ENCODE assay signal across 13 cellular contexts in the genomic region with DNA sequence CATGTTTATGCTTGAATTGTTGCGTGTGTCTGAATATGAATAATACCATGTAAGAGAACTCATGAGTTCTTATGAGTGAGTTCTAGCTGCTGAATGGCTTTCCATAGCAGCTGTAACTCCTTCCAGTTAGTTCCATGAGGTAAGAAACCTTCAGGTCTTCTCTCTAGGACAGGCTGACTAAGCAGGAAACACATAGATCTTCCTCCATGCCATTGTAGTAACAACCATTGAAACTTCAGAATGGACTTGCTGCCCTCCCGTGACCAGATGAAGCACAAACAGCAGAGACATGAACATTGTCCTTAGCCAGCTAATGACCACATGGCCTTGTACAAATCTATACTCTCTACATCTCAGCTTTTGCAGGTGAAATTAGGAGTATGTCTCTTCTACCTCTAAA.
DNase-seq lines count a peak whose midpoint lies in the region; ATAC-seq and TF ChIP-seq lines count a peak whose summit lies in the region.
"Had no signal": no experiment of that assay in that cellular context is flagged by ENCODE, and none has a peak within 500 bp of the region (broad histone marks: within the 10 kb centered on the region; RNA-seq: fewer than 3 reads in every experiment).

No MANE protein-coding gene starts in this region.

- H3K4me3 ChIP-seq in hepatocyte (no peak overlapping the region), aorta (ENCODE audit: low read length in 2 of 2) (no peak overlapping the region)

- H3K36me3 Mint-ChIP-seq in WTC11 (0 out of 2 replicates have a peak, but pooled peaks cover 3% of the 10 kb centered on the region), T-helper 17 cell (ENCODE audit: low read depth) (no peaks in the 10 kb centered on the region)
- H3K36me3 Mint-ChIP-seq in activated CD8-positive, alpha-beta T cell treated with anti-CD3 and anti-CD28 coated beads for 36 hours (ENCODE audit: low read depth) = no peaks in the 10 kb centered on the region
- H3K36me3 Mint-ChIP-seq: CD8-positive, alpha-beta memory T cell; memory B cell had no signal

- no peaks in the 10 kb centered on the region for H3K9me2 ChIP-seq in hepatocyte (replicated peaks; ENCODE audit: insufficient read depth)

- H3K27me3 Mint-ChIP-seq in WTC11 (ENCODE audit: low read depth) (no peaks in the 10 kb centered on the region), T-helper 17 cell (no peaks in the 10 kb centered on the region)
- H3K27me3 Mint-ChIP-seq in activated CD8-positive, alpha-beta T cell treated with anti-CD3 and anti-CD28 coated beads for 36 hours = no peaks in the 10 kb centered on the region
- H3K27me3 Mint-ChIP-seq: CD8-positive, alpha-beta memory T cell; memory B cell had no signal

- H3K36me3 ChIP-seq in hepatocyte (replicated peaks; ENCODE audit: insufficient read depth, low read depth) = no peaks in the 10 kb centered on the region
- no peaks in the 10 kb centered on the region for H3K36me3 ChIP-seq in aorta (ENCODE audit: control insufficient read depth in 1 of 2, insufficient read depth in 2 of 2, low read length in 1 of 2)

- POLR2A ChIA-PET in WTC11 (lab: Charles Lee) = no interaction called here
- POLR2A ChIA-PET in activated CD8-positive, alpha-beta T cell treated with anti-CD3 and anti-CD28 coated beads for 36 hours (lab: Charles Lee) = no interaction called here

- DNase-seq in HS-27A (ENCODE audit: low read depth) = peak; percentile 38
- DNase-seq in WTC11 (ENCODE audit: low spot score) = no peak
- peak; percentile 14 for DNase-seq in hepatocyte (ENCODE audit: low spot score)
- no peak for DNase-seq in activated CD8-positive, alpha-beta T cell treated with anti-CD3 and anti-CD28 coated beads for 36 hours
- no peak for DNase-seq in aorta
- DNase-seq in stimulated activated naive CD8-positive, alpha-beta T cell treated with anti-CD3 and anti-CD28 coated beads, Interleukin-15, Interleukin-2, amounts not matched to agents 100 U/mL and 50 U/mL, for 24 hours = no peak
- DNase-seq in T-helper 17 cell = no peak
- DNase-seq: CD8-positive, alpha-beta memory T cell; NCI-H2171 treated with DMSO at 0.1 percent for 48 hours; stimulated activated CD4-positive, alpha-beta T cell treated with anti-CD3 and anti-CD28 coated beads, Interleukin-2, amount 100 ng/mL, for 48 hours had no signal

- peaks cover 5% of the 10 kb centered on the region for H3K9me3 Mint-ChIP-seq in WTC11
- peaks cover 2% of the 10 kb centered on the region for H3K9me3 Mint-ChIP-seq in activated CD8-positive, alpha-beta T cell treated with anti-CD3 and anti-CD28 coated beads for 36 hours

- no peaks in the 10 kb centered on the region for H4K20me1 ChIP-seq in hepatocyte (ENCODE audit: insufficient read depth, poor library complexity, severe bottlenecking)

- no peak overlapping the region for H3K27ac Mint-ChIP-seq in WTC11
- H3K27ac Mint-ChIP-seq in activated CD8-positive, alpha-beta T cell treated with anti-CD3 and anti-CD28 coated beads for 36 hours = no peak overlapping the region
- no peak overlapping the region for H3K27ac Mint-ChIP-seq in T-helper 17 cell
- H3K27ac Mint-ChIP-seq: CD8-positive, alpha-beta memory T cell; memory B cell had no signal

- ATAC-seq in WTC11 (peak; percentile 66), aorta (ENCODE audit: low FRiP score) (no peak), T-helper 17 cell (no peak)
- no peak for ATAC-seq in activated CD8-positive, alpha-beta T cell treated with anti-CD3 and anti-CD28 coated beads for 36 hours
- no peak for ATAC-seq in stimulated activated naive CD8-positive, alpha-beta T cell treated with anti-CD3 and anti-CD28 coated beads, Interleukin-15, Interleukin-2, amounts not matched to agents 100 U/mL and 50 U/mL, for 24 hours
- ATAC-seq: HCT116 had no signal

- CTCF ChIA-PET in WTC11 (lab: Charles Lee) = no interaction called here
- CTCF ChIA-PET in activated CD8-positive, alpha-beta T cell treated with anti-CD3 and anti-CD28 coated beads for 36 hours (lab: Charles Lee) = no interaction called here

- H3K27ac ChIP-seq in C4-2B = no peak overlapping the region
- no peak overlapping the region for H3K27ac ChIP-seq in hepatocyte
- no peak overlapping the region for H3K27ac ChIP-seq in aorta (ENCODE audit: low read depth in 1 of 2, low read length in 2 of 2)

- WGBS in hepatocyte (ENCODE audit: low lambda C conversion rate, missing lambda C conversion rate) = 74% methylated on average over 2 of the region's 2 CpGs
- 90 to 95% methylated on average over 2 of the region's 2 CpGs for WGBS in aorta, 2 donors

- peaks cover 31% of the 10 kb centered on the region for H3K4me1 Mint-ChIP-seq in WTC11
- H3K4me1 Mint-ChIP-seq in activated CD8-positive, alpha-beta T cell treated with anti-CD3 and anti-CD28 coated beads for 36 hours (ENCODE audit: low read depth) = no peaks in the 10 kb centered on the region
- H3K4me1 Mint-ChIP-seq in T-helper 17 cell = no peaks in the 10 kb centered on the region
- H3K4me1 Mint-ChIP-seq: CD8-positive, alpha-beta memory T cell; memory B cell had no signal

- H3K4me1 ChIP-seq in hepatocyte (ENCODE audit: insufficient read depth) (no peaks in the 10 kb centered on the region), aorta (ENCODE audit: control insufficient read depth in 1 of 2, insufficient read depth in 2 of 2, low read length in 2 of 2) (peaks cover 0 to 7% of the 10 kb centered on the region in 2 donors)

- H3K27me3 ChIP-seq in hepatocyte (no peaks in the 10 kb centered on the region), aorta (ENCODE audit: control insufficient read depth in 1 of 2, insufficient read depth in 2 of 2, low read length in 1 of 2) (no peaks in the 10 kb centered on the region)

- H3K4me2 ChIP-seq in hepatocyte = no peak overlapping the region

- intact Hi-C loops in activated CD8-positive, alpha-beta T cell treated with anti-CD3 and anti-CD28 coated beads for 36 hours (cut with micrococcal nuclease) = no loop called here
- intact Hi-C loops in aorta (cut with DNase I) = no loop called here

- no peak overlapping the region for H3K4me3 Mint-ChIP-seq in WTC11
- H3K4me3 Mint-ChIP-seq in activated CD8-positive, alpha-beta T cell treated with anti-CD3 and anti-CD28 coated beads for 36 hours = no peak overlapping the region
- no peak overlapping the region for H3K4me3 Mint-ChIP-seq in T-helper 17 cell
- H3K4me3 Mint-ChIP-seq: CD8-positive, alpha-beta memory T cell; memory B cell had no signal

- H3K9me3 ChIP-seq in hepatocyte (ENCODE audit: low read depth) (no peaks in the 10 kb centered on the region), aorta (ENCODE audit: control insufficient read depth, low read length) (no peaks in the 10 kb centered on the region), T-helper 17 cell (ENCODE audit: control insufficient read depth, low read length, poor library complexity, severe bottlenecking) (no peaks in the 10 kb centered on the region)

- no peak overlapping the region for H2AFZ ChIP-seq in hepatocyte

- TF ChIP-seq CTCF in C4-2B (conservative IDR thresholded peaks at IDR 0.05) = peak; percentile 19
- no peak for TF ChIP-seq CTCF in WTC11 (IDR thresholded peaks at IDR 0.05)
- peak; percentile 31 for TF ChIP-seq CTCF in hepatocyte (IDR thresholded peaks at IDR 0.05; ENCODE audit: poor library complexity)
- no peak for TF ChIP-seq CTCF in activated CD8-positive, alpha-beta T cell treated with anti-CD3 and anti-CD28 coated beads for 36 hours (IDR thresholded peaks at IDR 0.05)

- H3K79me2 ChIP-seq in hepatocyte = no peaks in the 10 kb centered on the region

TF ChIP-seq in WTC11, 78 proteins besides CTCF, POLR2A, EP300 and RAD21:
- TF ChIP-seq PREB (CRISPR knock-in tag; IDR thresholded peaks at IDR 0.05; ENCODE audit: borderline replicate concordance) = no peak

Comparison
In these comparisons a context has a peak if more than half of its experiments do, and no peak if none do; other contexts are left out.
1. CTCF ChIP-seq: peak in C4-2B (single experiment) and hepatocyte (single experiment); none in WTC11 (single experiment) and activated CD8-positive, alpha-beta T cell treated with anti-CD3 and anti-CD28 coated beads for 36 hours (single experiment).
2. DNase-seq: peak in HS-27A (single experiment) and hepatocyte (single experiment); none in WTC11 (single experiment), activated CD8-positive, alpha-beta T cell treated with anti-CD3 and anti-CD28 coated beads for 36 hours (single experiment), aorta (0 of 2), stimulated activated naive CD8-positive, alpha-beta T cell treated with anti-CD3 and anti-CD28 coated beads, Interleukin-15, Interleukin-2, amounts not matched to agents 100 U/mL and 50 U/mL, for 24 hours (single experiment) and T-helper 17 cell (0 of 3).